Comparison of ENCODE assay signal across 16 cellular contexts in the genomic region with DNA sequence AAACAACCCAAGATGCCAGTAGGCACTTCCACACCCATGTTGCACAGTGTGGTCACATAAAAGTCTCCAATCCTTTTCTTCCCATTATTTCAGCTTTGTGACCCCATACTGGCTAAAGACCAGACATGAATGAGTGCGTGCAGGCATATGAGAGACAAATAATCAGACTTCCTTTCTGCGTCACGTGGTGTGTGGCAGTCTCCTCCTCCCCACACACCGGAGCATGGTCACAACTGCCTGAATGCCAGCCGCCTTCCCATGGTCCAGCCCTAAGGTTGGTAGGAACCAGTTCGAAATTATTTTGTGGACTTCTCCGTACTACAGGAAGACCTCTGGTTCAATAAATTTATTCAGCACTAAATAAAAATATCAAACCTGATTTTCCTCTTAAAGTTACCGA.
DNase-seq lines count a peak whose midpoint lies in the region; TF ChIP-seq lines count a peak whose summit lies in the region.
"Had no signal": no experiment of that assay in that cellular context is flagged by ENCODE, and none has a peak within 500 bp of the region (broad histone marks: within the 10 kb centered on the region; RNA-seq: fewer than 3 reads in every experiment).

No MANE protein-coding gene starts in this region.

- POLR2A ChIA-PET in PC-9 (lab: Charles Lee; ENCODE audit: unreplicated experiment) = no interaction called here

- H3K27ac Mint-ChIP-seq in endodermal cell (peak overlapping the region; percentile 42), neural crest cell (ENCODE audit: unreplicated experiment) (peak overlapping the region; percentile 73)
- H3K27ac Mint-ChIP-seq: GM23338 had no signal

- intact Hi-C loops in PC-9 (cut with micrococcal nuclease; ENCODE audit: unreplicated experiment) = no loop called here

- H3K9me3 Mint-ChIP-seq in endodermal cell (no peaks in the 10 kb centered on the region), neural crest cell (no peaks in the 10 kb centered on the region)
- H3K9me3 Mint-ChIP-seq: GM23338, H9 had no signal

- H3K9me2 ChIP-seq in OCI-LY1 (ENCODE audit: low read depth, low read length) (no peaks in the 10 kb centered on the region), PC-9 (ENCODE audit: insufficient read depth) (no peaks in the 10 kb centered on the region)

- peaks cover 40 to 71% (median 63%) of the 10 kb centered on the region in 11 experiments for H3K36me3 ChIP-seq in BLaER1 treated with 17β-estradiol and CSF1 and Interleukin-3, amounts not matched to agents 10 nM and 100 nM
- H3K36me3 ChIP-seq in OCI-LY1 (ENCODE audit: insufficient read depth, low read length) (peaks cover 38% of the 10 kb centered on the region), endodermal cell (ENCODE audit: control insufficient read depth, insufficient read depth, low read length) (peaks cover 8% of the 10 kb centered on the region), PC-9 (ENCODE audit: low read depth) (no peaks in the 10 kb centered on the region)

- no peak overlapping the region for H3K4me3 ChIP-seq in BLaER1 treated with 17β-estradiol and CSF1 and Interleukin-3, amounts not matched to agents 10 nM and 100 nM
- H3K4me3 ChIP-seq in OCI-LY1 (ENCODE audit: low read depth, low read length, poor library complexity, severe bottlenecking) = no peak overlapping the region
- no peak overlapping the region for H3K4me3 ChIP-seq in endodermal cell (ENCODE audit: low read length)
- no peak overlapping the region for H3K4me3 ChIP-seq in PC-9
- H3K4me3 ChIP-seq: GM12878, GM23338 had no signal

- H2AFZ ChIP-seq in OCI-LY1 (ENCODE audit: low read length) (no peak overlapping the region), PC-9 (no peak overlapping the region)
- H2AFZ ChIP-seq: GM23338 had no signal

- no peaks in the 10 kb centered on the region for H3K27me3 ChIP-seq in BLaER1 treated with 17β-estradiol and CSF1 and Interleukin-3, amounts not matched to agents 10 nM and 100 nM
- no peaks in the 10 kb centered on the region for H3K27me3 ChIP-seq in OCI-LY1 (ENCODE audit: insufficient read depth, low read length)
- H3K27me3 ChIP-seq in endodermal cell (ENCODE audit: control insufficient read depth, insufficient read depth, low read length, poor library complexity, severe bottlenecking) = no peaks in the 10 kb centered on the region
- no peaks in the 10 kb centered on the region for H3K27me3 ChIP-seq in PC-9 (ENCODE audit: insufficient read depth, low read depth)

- H3K4me1 Mint-ChIP-seq in endodermal cell (peaks cover 22% of the 10 kb centered on the region), neural crest cell (peaks cover 62% of the 10 kb centered on the region)

- H3K4me3 Mint-ChIP-seq in endodermal cell (no peak overlapping the region), neural crest cell (peak overlapping the region; percentile 1)
- H3K4me3 Mint-ChIP-seq: CD4-positive, alpha-beta memory T cell; GM23338; H9 had no signal

- H3K79me2 ChIP-seq in OCI-LY1 (ENCODE audit: insufficient read depth, low read length) (peaks cover 49% of the 10 kb centered on the region), PC-9 (ENCODE audit: low read depth) (peaks cover 48% of the 10 kb centered on the region)

- DNase-seq in endodermal cell (no peak), neural crest cell (ENCODE audit: low read depth, low spot score) (no peak), PC-9 (no peak), activated gamma-delta T cell treated with Interleukin-2 at 50 U/mL for 16 hours (no peak), NCI-H748 treated with DMSO at 0.1 percent for 48 hours (lab: John Stamatoyannopoulos, UW) (no peak), T-helper 1 cell (no peak)
- DNase-seq: ACHN; C1 segment of cervical spinal cord; CD4-positive, alpha-beta memory T cell; DMS79; H9 had no signal

- peaks cover 0 to 5% (median 0%) of the 10 kb centered on the region in 11 experiments; a peak in 1 of 22 replicates for H3K9me3 ChIP-seq in BLaER1 treated with 17β-estradiol and CSF1 and Interleukin-3, amounts not matched to agents 10 nM and 100 nM (replicated peaks in 1 of 11)
- H3K9me3 ChIP-seq in OCI-LY1 (ENCODE audit: low read length) (no peaks in the 10 kb centered on the region), endodermal cell (ENCODE audit: control insufficient read depth, low read length) (peaks cover 6% of the 10 kb centered on the region), PC-9 (ENCODE audit: insufficient read depth, low read depth) (no peaks in the 10 kb centered on the region)

- H3K27me3 Mint-ChIP-seq in endodermal cell (ENCODE audit: insufficient read depth) (no peaks in the 10 kb centered on the region), neural crest cell (ENCODE audit: low read depth) (no peaks in the 10 kb centered on the region)
- H3K27me3 Mint-ChIP-seq: CD4-positive, alpha-beta memory T cell had no signal

- H3K36me3 Mint-ChIP-seq in endodermal cell (ENCODE audit: low read depth) (peaks cover 28% of the 10 kb centered on the region), neural crest cell (ENCODE audit: low read depth) (peaks cover 17% of the 10 kb centered on the region)

- H3K4me2 ChIP-seq in BLaER1 treated with 17β-estradiol and CSF1 and Interleukin-3, amounts not matched to agents 10 nM and 100 nM = peak overlapping the region in 7 of 11 experiments; percentile 6 to 65 (median 47); a peak in 10 of 22 replicates
- H3K4me2 ChIP-seq in OCI-LY1 (ENCODE audit: low read length) = no peak overlapping the region
- no peak overlapping the region for H3K4me2 ChIP-seq in PC-9
- H3K4me2 ChIP-seq: GM23338 had no signal

- H3F3A ChIP-seq in OCI-LY1 (ENCODE audit: insufficient read depth, low read length) = no peaks in the 10 kb centered on the region
- H3F3A ChIP-seq in PC-9 (ENCODE audit: insufficient read depth, low read depth) = no peaks in the 10 kb centered on the region

- peaks cover 31 to 60% (median 43%) of the 10 kb centered on the region in 10 experiments for H3K4me1 ChIP-seq in BLaER1 treated with 17β-estradiol and CSF1 and Interleukin-3, amounts not matched to agents 10 nM and 100 nM
- H3K4me1 ChIP-seq in OCI-LY1 (ENCODE audit: insufficient read depth, low read length, severe bottlenecking) (peaks cover 55% of the 10 kb centered on the region), endodermal cell (ENCODE audit: control insufficient read depth, insufficient read depth, low read length) (peaks cover 6% of the 10 kb centered on the region), PC-9 (replicated peaks; ENCODE audit: insufficient read depth) (no peaks in the 10 kb centered on the region)

- CTCF ChIA-PET in PC-9 (lab: Charles Lee) = interaction anchor here (0.6 kb wide), 1 partner anchor 8 kb away, joined by 3 read pairs; no protein-coding TSS in a partner anchor

- no TSS peak for BruUV-seq in PC-9 (replicated peaks; lab: Mats Ljungman, UMichigan)

- no peak for TF ChIP-seq CTCF in OCI-LY1 (IDR thresholded peaks at IDR 0.05; ENCODE audit: low read length)
- TF ChIP-seq CTCF in endodermal cell (conservative IDR thresholded peaks at IDR 0.05) = no peak
- TF ChIP-seq CTCF in neural crest cell (conservative IDR thresholded peaks at IDR 0.05) = no peak
- no peak for TF ChIP-seq CTCF in PC-9 (conservative IDR thresholded peaks at IDR 0.05)

- H3K27ac ChIP-seq in BLaER1 treated with 17β-estradiol and CSF1 and Interleukin-3, amounts not matched to agents 10 nM and 100 nM = no peak overlapping the region
- peak overlapping the region; percentile 70 for H3K27ac ChIP-seq in OCI-LY1 (ENCODE audit: low read depth, low read length, poor library complexity, severe bottlenecking)
- H3K27ac ChIP-seq in endodermal cell (ENCODE audit: low read depth, low read length) = peak overlapping the region; percentile 6
- no peak overlapping the region for H3K27ac ChIP-seq in PC-9
- H3K27ac ChIP-seq: HL-60 had no signal

- 90 to 92% methylated on average over 7 of the region's 8 CpGs for WGBS in endodermal cell (ENCODE audit: insufficient coverage in 1 of 2, insufficient read length in 1 of 2), 2 experiments

- H3K9ac ChIP-seq in BLaER1 treated with 17β-estradiol and CSF1 and Interleukin-3, amounts not matched to agents 10 nM and 100 nM = no peak overlapping the region
- no peak overlapping the region for H3K9ac ChIP-seq in OCI-LY1 (ENCODE audit: low read length)
- no peak overlapping the region for H3K9ac ChIP-seq in endodermal cell (ENCODE audit: extremely low read depth, low read length, poor library complexity, severe bottlenecking)

- H4K20me1 ChIP-seq in BLaER1 treated with 17β-estradiol and CSF1 and Interleukin-3, amounts not matched to agents 10 nM and 100 nM = peaks cover 97 to 100% (median 100%) of the 10 kb centered on the region in 11 experiments
- H4K20me1 ChIP-seq in OCI-LY1 (ENCODE audit: insufficient read depth, low read length) (no peaks in the 10 kb centered on the region), PC-9 (ENCODE audit: insufficient read depth) (peaks cover 60% of the 10 kb centered on the region)

Comparison
In these comparisons a context has a peak if more than half of its experiments do, and no peak if none do; other contexts are left out.
1. H3K27ac ChIP-seq: peak in OCI-LY1 (single experiment) and endodermal cell (single experiment); none in BLaER1 treated with 17β-estradiol and CSF1 and Interleukin-3, amounts not matched to agents 10 nM and 100 nM (0 of 11) and PC-9 (single experiment).
2. H3K4me2 ChIP-seq: peak in BLaER1 treated with 17β-estradiol and CSF1 and Interleukin-3, amounts not matched to agents 10 nM and 100 nM (7 of 11); none in OCI-LY1 (single experiment) and PC-9 (single experiment).